26 cellular contexts compared by ENCODE assay signal in genomic region chr7:100763556-100764140, GRCh38. TPM values are rescaled to one million over a fixed set of nuclear protein-coding genes. Genes with fewer than 3 reads are reported as not detected.
DNase-seq lines count a peak whose midpoint lies in the region; ATAC-seq and TF ChIP-seq lines count a peak whose summit lies in the region.
"Had no signal": no experiment of that assay in that cellular context is flagged by ENCODE, and none has a peak within 500 bp of the region (broad histone marks: within the 10 kb centered on the region; RNA-seq: fewer than 3 reads in every experiment).

No MANE protein-coding gene starts in this region.

- H3K9me3 Mint-ChIP-seq in osteocyte (ENCODE audit: unreplicated experiment): no peaks in the 10 kb centered on the region
- H3K9me3 Mint-ChIP-seq: CD8-positive, alpha-beta memory T cell had no signal

- no peaks in the 10 kb centered on the region for H3K79me1 ChIP-seq in trophoblast cell (ENCODE audit: low read length)

- intact Hi-C loops in heart right ventricle (cut with DNase I): no loop called here

- no peaks in the 10 kb centered on the region for H3K9me3 ChIP-seq in SJCRH30 (replicated peaks)
- H3K9me3 ChIP-seq in trophoblast cell (ENCODE audit: insufficient read depth, low read depth, low read length): peaks cover 4% of the 10 kb centered on the region
- H3K9me3 ChIP-seq in heart right ventricle: no peaks in the 10 kb centered on the region

- peaks cover 2% of the 10 kb centered on the region for H3K4me1 Mint-ChIP-seq in osteocyte (ENCODE audit: unreplicated experiment)
- H3K4me1 Mint-ChIP-seq: CD8-positive, alpha-beta memory T cell had no signal

- no peak overlapping the region for H2AFZ ChIP-seq in trophoblast cell (ENCODE audit: insufficient read depth, low read length, poor library complexity)

- H4K12ac ChIP-seq in trophoblast cell (ENCODE audit: low read depth, low read length): no peak overlapping the region

- H3K4me2 ChIP-seq in trophoblast cell (ENCODE audit: low read length): no peak overlapping the region

- H2BK5ac ChIP-seq in trophoblast cell (ENCODE audit: low read depth, low read length, poor library complexity): no peak overlapping the region

- peaks cover 11% of the 10 kb centered on the region for H3K27me3 Mint-ChIP-seq in osteocyte (ENCODE audit: unreplicated experiment)

- H3K27ac Mint-ChIP-seq in osteocyte (ENCODE audit: unreplicated experiment): no peak overlapping the region

- H3K18ac ChIP-seq in trophoblast cell (ENCODE audit: low read length): no peak overlapping the region

- DNase-seq in A172 (ENCODE audit: low spot score) (peak; percentile 17), SJCRH30 (peak; percentile 36 to 43), epithelial cell of prostate (ENCODE audit: low read depth, low spot score) (peak; percentile 44), trophoblast cell (peak; percentile 23 to 43), NCI-H526 (lab: John Stamatoyannopoulos, UW) (no peak), SW 1271 (lab: John Stamatoyannopoulos, UW) (no peak), osteocyte (ENCODE audit: extremely low spot score, unreplicated experiment) (no peak), heart right ventricle (no peak)
- DNase-seq: 8988T; C1 segment of cervical spinal cord; Calu3; CD8-positive, alpha-beta memory T cell; DMS153; KG1; NCI-H1092 treated with DMSO at 0.1 percent for 48 hours; NCI-H1436 treated with DMSO at 0.1 percent for 48 hours; NCI-H1930; NCI-H2227 treated with DMSO at 0.1 percent for 48 hours; NCI-H510A; NCI-H748 treated with DMSO at 0.1 percent for 48 hours; NK-92 treated with Interleukin-12 subunit alpha and Interleukin-12 subunit beta, amount 100 ng/mL, for 24 hours had no signal

- ATAC-seq in heart right ventricle: no peak
- ATAC-seq: HepG2 had no signal

- no peak overlapping the region for H3K4me3 Mint-ChIP-seq in osteocyte (ENCODE audit: unreplicated experiment)
- H3K4me3 Mint-ChIP-seq: CD8-positive, alpha-beta memory T cell had no signal

- H3K4ac ChIP-seq in trophoblast cell (ENCODE audit: low read depth, low read length): no peak overlapping the region

- H3K36me3 ChIP-seq in SJCRH30: no peaks in the 10 kb centered on the region
- H3K36me3 ChIP-seq in trophoblast cell (ENCODE audit: control insufficient read depth in 1 of 2, insufficient read depth in 2 of 2, low read length in 2 of 2): no peaks in the 10 kb centered on the region
- H3K36me3 ChIP-seq in heart right ventricle: no peaks in the 10 kb centered on the region

- WGBS in trophoblast cell (ENCODE audit: extremely low coverage, insufficient coverage, insufficient read length): no CpG with 5 or more reads among the region's 14 CpGs
- WGBS in heart right ventricle, 2 donors: 58 to 61% methylated on average over 14 of the region's 14 CpGs

- H3K14ac ChIP-seq in trophoblast cell (ENCODE audit: low read length): no peak overlapping the region

- no peaks in the 10 kb centered on the region for H3K79me2 ChIP-seq in trophoblast cell (ENCODE audit: control insufficient read depth, insufficient read depth, low read length, poor library complexity)

- H3K4me1 ChIP-seq in SJCRH30 (peaks cover 8% of the 10 kb centered on the region), trophoblast cell (ENCODE audit: control insufficient read depth in 1 of 2, insufficient read depth in 2 of 2, low read length in 2 of 2) (no peaks in the 10 kb centered on the region), heart right ventricle (no peaks in the 10 kb centered on the region)

- H3K23ac ChIP-seq in trophoblast cell (ENCODE audit: low read length): no peak overlapping the region

- no peak overlapping the region for H2BK120ac ChIP-seq in trophoblast cell (ENCODE audit: insufficient read depth, low read length, poor library complexity)

- H4K8ac ChIP-seq in trophoblast cell (ENCODE audit: low read depth, low read length): no peak overlapping the region

- H3K27ac ChIP-seq in SJCRH30 (no peak overlapping the region), epithelial cell of prostate (no peak overlapping the region), trophoblast cell (ENCODE audit: low read depth, low read length) (no peak overlapping the region), heart right ventricle (no peak overlapping the region)

- H2BK12ac ChIP-seq in trophoblast cell (ENCODE audit: low read length): no peak overlapping the region

- H3K4me3 ChIP-seq in SJCRH30: no peak overlapping the region
- H3K4me3 ChIP-seq in trophoblast cell (ENCODE audit: low read depth, low read length): no peak overlapping the region
- H3K4me3 ChIP-seq in heart right ventricle: no peak overlapping the region

- H4K91ac ChIP-seq in trophoblast cell (ENCODE audit: low read depth, low read length): no peak overlapping the region

- TF ChIP-seq CTCF in osteocyte (IDR thresholded peaks at IDR 0.05) (no peak), heart right ventricle (IDR thresholded peaks at IDR 0.05) (no peak)

- no peak overlapping the region for H3K9ac ChIP-seq in trophoblast cell (ENCODE audit: low read length)

- H3K36me3 Mint-ChIP-seq in osteocyte (ENCODE audit: unreplicated experiment): no peaks in the 10 kb centered on the region
- H3K36me3 Mint-ChIP-seq: CD8-positive, alpha-beta memory T cell had no signal

- H3K27me3 ChIP-seq in SJCRH30: peaks cover 38% of the 10 kb centered on the region
- no peaks in the 10 kb centered on the region for H3K27me3 ChIP-seq in trophoblast cell (ENCODE audit: insufficient read depth, low read length)
- peaks cover 0 to 21% (median 4%) of the 10 kb centered on the region in 7 donors for H3K27me3 ChIP-seq in heart right ventricle

- no peak overlapping the region for H2AK5ac ChIP-seq in trophoblast cell (ENCODE audit: low read length)

RNA-seq across cellular contexts. Expression of gene ZAN, which starts 30.3 kb away (rescaled TPM):
- not detected in 2 replicates for total RNA-seq in A172 (2014; rRNA removed; shearing (Covaris generic))
- total RNA-seq in SJCRH30 (2014; rRNA removed; shearing (Covaris generic)): not detected in 2 replicates
- polyA plus RNA-seq in trophoblast cell (2013): not detected in 2 replicates
- total RNA-seq in osteocyte (not detected in 2 replicates), heart right ventricle (not detected)
- not detected for polyA plus RNA-seq in heart right ventricle
- total RNA-seq: Calu3; CD8-positive, alpha-beta memory T cell; G401; H4; HT-29 had no signal
- polyA plus RNA-seq: AG04450; CD8-positive, alpha-beta memory T cell had no signal

RNA-seq across cellular contexts. Expression of gene EPO, which starts 43.4 kb away (rescaled TPM):
- total RNA-seq in A172 (2014; rRNA removed; shearing (Covaris generic)): not detected in 2 replicates
- total RNA-seq in SJCRH30 (2014; rRNA removed; shearing (Covaris generic)): not detected in 2 replicates
- polyA plus RNA-seq in trophoblast cell (2013): 0.48 and 0.65 TPM in 2 replicates
- not detected in 2 replicates for total RNA-seq in osteocyte
- under 1 TPM in 1 of 10 donors, not detected in 9; 0.23 TPM for total RNA-seq in heart right ventricle
- polyA plus RNA-seq in heart right ventricle: not detected
- total RNA-seq: Calu3, G401, H4, HT-29 had no signal
- polyA plus RNA-seq: AG04450; CD8-positive, alpha-beta memory T cell had no signal

RNA-seq across cellular contexts. Expression of gene POP7, which starts 57.7 kb away (rescaled TPM):
- 76.9 and 110 TPM in 2 replicates for total RNA-seq in A172 (2014; rRNA removed; shearing (Covaris generic))
- total RNA-seq in SJCRH30 (2014; rRNA removed; shearing (Covaris generic)): 63.9 and 67.9 TPM in 2 replicates
- polyA plus RNA-seq in trophoblast cell (2013): 78.2 and 84.1 TPM in 2 replicates
- total RNA-seq in osteocyte (19.3 and 26.3 TPM in 2 replicates), heart right ventricle (10 to 100 TPM; 23.2 to 34.9 (median 25.3) TPM)
- polyA plus RNA-seq in heart right ventricle: 10 to 100 TPM; 35.5 to 71.5 TPM

Comparison
In these comparisons a context has a peak if more than half of its experiments do, and no peak if none do; other contexts are left out.
1. DNase-seq: peak in A172 (single experiment), SJCRH30 (2 of 2), epithelial cell of prostate (single experiment) and trophoblast cell (2 of 2); none in NCI-H526 (0 of 2), SW 1271 (0 of 2), osteocyte (single experiment) and heart right ventricle (0 of 2).